1 cellular context compared by ENCODE assay signal in genomic region chr21:17435565-17436543, GRCh38.
TF ChIP-seq lines count a peak whose summit lies in the region.

No MANE protein-coding gene starts in this region.

TF ChIP-seq in A549, 52 proteins besides CTCF, POLR2A, EP300 and RAD21 (continued from another document):
- no peak for TF ChIP-seq PBX3 (IDR thresholded peaks at IDR 0.05)
- TF ChIP-seq HDAC2 (IDR thresholded peaks at IDR 0.05), result no peak
- no peak for TF ChIP-seq RARB (CRISPR knock-in tag; IDR thresholded peaks at IDR 0.05)
- TF ChIP-seq HEYL (CRISPR knock-in tag; IDR thresholded peaks at IDR 0.05), result peak; percentile 97
- TF ChIP-seq CHD4 (IDR thresholded peaks at IDR 0.05; ENCODE audit: borderline replicate concordance), result no peak
- no peak for TF ChIP-seq RFX5 (IDR thresholded peaks at IDR 0.05)
- no peak for TF ChIP-seq RNF2 (IDR thresholded peaks at IDR 0.05; ENCODE audit: borderline replicate concordance, low read depth)
- TF ChIP-seq NFE2L2 (conservative IDR thresholded peaks at IDR 0.05; ENCODE audit: low read length), result no peak
- peak; percentile 80; the same call in 1 of the 2 replicates for TF ChIP-seq FOXS1 (CRISPR knock-in tag; IDR thresholded peaks at IDR 0.05)
- no peak for TF ChIP-seq RCOR1 (IDR thresholded peaks at IDR 0.05; ENCODE audit: low read depth, low read length)
- no peak for TF ChIP-seq ZC3H11A (IDR thresholded peaks at IDR 0.05)
- peak; percentile 77; the same call in 1 of the 2 replicates for TF ChIP-seq ZNF302 (CRISPR knock-in tag; IDR thresholded peaks at IDR 0.05)
